ENCODE assay signal across 12 cellular contexts in the genomic region with DNA sequence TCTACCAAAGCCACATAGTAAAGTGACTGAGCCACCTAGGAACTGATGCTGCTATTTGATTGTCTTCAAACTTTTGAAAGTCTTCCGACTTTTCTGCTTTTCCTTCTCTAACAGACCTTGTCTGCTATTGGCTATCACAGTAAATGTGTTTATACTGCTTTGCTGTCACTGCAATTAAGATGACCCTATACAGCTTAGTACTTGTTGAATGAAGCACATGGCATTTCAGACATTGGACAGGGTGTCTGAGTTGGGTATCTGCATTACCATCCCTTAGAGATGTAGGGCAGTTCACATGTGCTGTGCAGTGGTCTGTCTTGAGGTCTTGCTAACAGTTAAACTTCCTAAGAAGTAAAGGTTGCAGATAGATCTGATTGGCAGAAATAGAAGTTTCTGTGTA. TPM values are rescaled to one million over a fixed set of nuclear protein-coding genes. Genes with fewer than 3 reads are reported as not detected.
DNase-seq lines count a peak whose midpoint lies in the region; ATAC-seq, FAIRE-seq and TF ChIP-seq lines count a peak whose summit lies in the region.
"Had no signal": no experiment of that assay in that cellular context is flagged by ENCODE, and none has a peak within 500 bp of the region (broad histone marks: within the 10 kb centered on the region; RNA-seq: fewer than 3 reads in every experiment).

No MANE protein-coding gene starts in this region.

- CTCF ChIA-PET in MCF 10A (lab: Yijun Ruan, JAX) (interaction anchor here (0.9 kb wide), 1 partner anchor 16 kb away, joined by 4 read pairs; no protein-coding TSS in a partner anchor), GM12878 (lab: Yijun Ruan, JAX) (interaction anchor here (0.5 kb wide), 1 partner anchor 255 kb away, joined by 3 read pairs; no protein-coding TSS in a partner anchor)

- no peak for TF ChIP-seq RAD21 in GM12878 (IDR thresholded peaks at IDR 0.05; ENCODE audit: insufficient read depth, low read depth, low read length)

- 0% methylated on average over 1 of the region's 1 CpG for WGBS in GM12878 (ENCODE audit: insufficient coverage, insufficient replicate concordance, low lambda C conversion rate, missing lambda C conversion rate)

- peak overlapping the region; percentile 88 for H3K4me3 Mint-ChIP-seq in MCF 10A (ENCODE audit: unreplicated experiment)

- peak; percentile 24 for ATAC-seq in GM12878
- no peak for ATAC-seq in Right ventricle myocardium superior (ENCODE audit: poor library complexity)
- ATAC-seq in left cardiac atrium, result no peak

- in situ Hi-C loops in GM12878 (cut with MboI), result no loop called here

- no peak for TF ChIP-seq CTCF in MCF 10A (IDR thresholded peaks at IDR 0.05; ENCODE audit: unreplicated experiment)
- TF ChIP-seq CTCF in breast epithelium (IDR thresholded peaks at IDR 0.05), result no peak
- no peak for TF ChIP-seq CTCF in NB4 (IDR thresholded peaks at IDR 0.05; ENCODE audit: low read depth, low read length)
- no peak for TF ChIP-seq CTCF in GM12878 (IDR thresholded peaks at IDR 0.05 in 2 of 3, conservative IDR thresholded peaks at IDR 0.05 in 1 of 3; ENCODE audit: control insufficient read depth in 2 of 3, extremely low read depth in 1 of 3, insufficient read depth in 1 of 3, low read depth in 3 of 3, low read length in 3 of 3)

- H3K36me3 ChIP-seq in breast epithelium (no peaks in the 10 kb centered on the region), GM12878 (ENCODE audit: control insufficient read depth in 2 of 2, insufficient read depth in 2 of 2, low read length in 1 of 2) (peaks cover 2 to 5% of the 10 kb centered on the region in 2 experiments; a peak in 3 of 4 replicates), subcutaneous abdominal adipose tissue (ENCODE audit: control insufficient read depth in 5 of 5, insufficient read depth in 5 of 5, low read length in 5 of 5) (peaks cover under 1 to 9% (median 8%) of the 10 kb centered on the region in 5 donors)

- no peak for TF ChIP-seq EP300 in GM12878 (IDR thresholded peaks at IDR 0.05; ENCODE audit: borderline replicate concordance in 1 of 2, control insufficient read depth in 1 of 2, low read depth in 2 of 2, low read length in 2 of 2)

- DNase-seq in MCF 10A (ENCODE audit: unreplicated experiment), result no peak
- no peak for DNase-seq in breast epithelium (ENCODE audit: low spot score in 2 of 2)
- peak; percentile 37 for DNase-seq in NB4 (ENCODE audit: low read depth)
- no peak for DNase-seq in GM12878 (ENCODE audit: low read depth, low spot score)
- no peak for DNase-seq in Right ventricle myocardium superior
- no peak for DNase-seq in substantia nigra (lab: John Stamatoyannopoulos, UW)
- no peak for DNase-seq in left cardiac atrium
- DNase-seq: AML-193; central memory CD4-positive, alpha-beta T cell; GDM1 had no signal

- no peaks in the 10 kb centered on the region for H3K27me3 Mint-ChIP-seq in MCF 10A (ENCODE audit: insufficient read depth, unreplicated experiment)

- H3K4me1 ChIP-seq in breast epithelium (peaks cover 0 to 9% of the 10 kb centered on the region in 2 donors), GM12878 (ENCODE audit: control insufficient read depth, insufficient read depth, low read length) (no peaks in the 10 kb centered on the region), subcutaneous abdominal adipose tissue (ENCODE audit: control insufficient read depth in 5 of 5, insufficient read depth in 5 of 5, low read length in 5 of 5) (peaks cover 0 to 49% (median 39%) of the 10 kb centered on the region in 5 donors)

- FAIRE-seq in GM12878 (lab: Jason Lieb, UNC), result no peak

- H3K9me3 ChIP-seq in breast epithelium, result no peaks in the 10 kb centered on the region
- no peaks in the 10 kb centered on the region for H3K9me3 ChIP-seq in GM12878 (replicated peaks; ENCODE audit: control insufficient read depth, insufficient read depth, low read length)
- H3K9me3 ChIP-seq in subcutaneous abdominal adipose tissue (ENCODE audit: control insufficient read depth in 5 of 5, low read length in 5 of 5), result peaks cover 0 to 3% (median 0%) of the 10 kb centered on the region in 5 donors

- H3K4me1 Mint-ChIP-seq in MCF 10A (ENCODE audit: insufficient read depth, unreplicated experiment), result peaks cover 33% of the 10 kb centered on the region

- H4K20me1 ChIP-seq in GM12878 (ENCODE audit: control insufficient read depth, insufficient read depth), result no peaks in the 10 kb centered on the region

- H3K27me3 ChIP-seq in breast epithelium (no peaks in the 10 kb centered on the region), GM12878 (replicated peaks in 1 of 2; ENCODE audit: control insufficient read depth in 2 of 2, insufficient read depth in 2 of 2, low read length in 1 of 2) (no peaks in the 10 kb centered on the region), subcutaneous abdominal adipose tissue (ENCODE audit: control insufficient read depth in 5 of 5, insufficient read depth in 4 of 5, low read length in 5 of 5) (no peaks in the 10 kb centered on the region)

- no peaks in the 10 kb centered on the region for H3K9me3 Mint-ChIP-seq in MCF 10A (ENCODE audit: unreplicated experiment)

- BruUV-seq in MCF 10A (replicated peaks; lab: Mats Ljungman, UMichigan), result no TSS peak
- BruUV-seq in GM12878 (replicated peaks; lab: Mats Ljungman, UMichigan), result no TSS peak

- H3K9ac ChIP-seq in GM12878 (ENCODE audit: control insufficient read depth, insufficient read depth, low read length) (no peak overlapping the region), subcutaneous abdominal adipose tissue (ENCODE audit: low read length in 5 of 5) (peak overlapping the region in 2 of 5 donors; percentile 35 to 44)

- intact Hi-C loops in MCF 10A (cut with micrococcal nuclease), result loop anchor here (5.0 kb wide), 1 partner anchor 76 kb away; no protein-coding TSS in a partner anchor
- intact Hi-C loops in breast epithelium (cut with DNase I; ENCODE audit: low total_unique reads), result no loop called here
- intact Hi-C loops in GM12878 (cut with micrococcal nuclease; ENCODE audit: unreplicated experiment), result loop anchor here (5.0 to 10.0 kb wide), 2 partner anchors 143 to 331 kb away; a partner anchor contains a TSS
- intact Hi-C loops in Right ventricle myocardium superior (cut with DNase I), result no loop called here
- intact Hi-C loops in left cardiac atrium (cut with DNase I), result no loop called here

- peaks cover 86% of the 10 kb centered on the region for H3K79me2 ChIP-seq in GM12878 (ENCODE audit: control insufficient read depth, insufficient read depth, low read length)

- H3K4me3 ChIP-seq in breast epithelium, result no peak overlapping the region
- peak overlapping the region; percentile 100 for H3K4me3 ChIP-seq in NB4 (ENCODE audit: low read depth, low read length)
- H3K4me3 ChIP-seq in GM12878, result peak overlapping the region; percentile 97
- H3K4me3 ChIP-seq in subcutaneous abdominal adipose tissue (ENCODE audit: low read depth in 1 of 5, low read length in 5 of 5), result no peak overlapping the region
- H3K4me3 ChIP-seq: lung had no signal

- TF ChIP-seq POLR2A in breast epithelium (IDR thresholded peaks at IDR 0.05) (no peak), NB4 (IDR thresholded peaks at IDR 0.05; ENCODE audit: extremely low read depth, insufficient read length) (no peak), GM12878 (IDR thresholded peaks at IDR 0.05; ENCODE audit: low read depth, low read length) (no peak)

- H3K27ac ChIP-seq in breast epithelium (no peak overlapping the region), GM12878 (ENCODE audit: control insufficient read depth, insufficient read depth) (no peak overlapping the region), subcutaneous abdominal adipose tissue (ENCODE audit: low read depth, low read length) (peak overlapping the region; percentile 34), substantia nigra (ENCODE audit: low read depth, low read length, poor library complexity, severe bottlenecking) (no peak overlapping the region)

- peaks cover 40% of the 10 kb centered on the region for H3K36me3 Mint-ChIP-seq in MCF 10A (ENCODE audit: insufficient read depth, unreplicated experiment)

- POLR2A ChIA-PET in MCF 10A (lab: Yijun Ruan, JAX) (interaction anchor here (6.9 kb wide), 1 partner anchor 28 kb away, joined by 79 read pairs; a partner anchor contains a TSS), GM12878 (lab: Charles Lee) (no interaction called here)

- H3K4me2 ChIP-seq in GM12878 (ENCODE audit: control insufficient read depth, insufficient read depth), result peak overlapping the region; percentile 66

- SMC1A ChIA-PET in GM12878 (lab: Charles Lee; ENCODE audit: uncharacterized antibody, unreplicated experiment), result no interaction called here

- no peak overlapping the region for H3K27ac Mint-ChIP-seq in MCF 10A (ENCODE audit: low read depth, unreplicated experiment)

- RAD21 ChIA-PET in GM12878 (lab: Charles Lee; ENCODE audit: unreplicated experiment), result no interaction called here

- H2AFZ ChIP-seq in GM12878 (ENCODE audit: control insufficient read depth, low read depth, low read length), result no peak overlapping the region

RNA-seq across cellular contexts. Expression of a gene that starts 3.6 kb away (rescaled TPM):
- total RNA-seq in MCF 10A (2022), result 100 and 160 TPM in 2 replicates
- 10 to 100 TPM; 55.1 to 67.8 (median 64.5) TPM for total RNA-seq in breast epithelium
- total RNA-seq in GM12878 (2013; cell fraction: nucleolus; rRNA removed), result 194 and 200 TPM in 2 replicates
- 88.6 and 109 TPM in 2 replicates for total RNA-seq in GM12878 (2014; rRNA removed)
- 139 and 142 TPM in 2 replicates for total RNA-seq in GM12878 (2014; rRNA removed; fragmentation: Illumina TruSeq; extraction: Trizol)
- 105 and 108 TPM in 2 replicates for total RNA-seq in GM12878 (2021)
- polyA plus RNA-seq in GM12878 (2011; ENCODE audit: low read depth), result 16.6 TPM
- polyA plus RNA-seq in GM12878 (2011; rRNA removed), result 153 and 179 TPM in 2 replicates
- 51.3 and 52.7 TPM in 2 replicates for polyA plus RNA-seq in GM12878 (2011; cell fraction: cytosol; rRNA removed)
- polyA plus RNA-seq in GM12878 (2011; cell fraction: nucleus; rRNA removed), result 56.8 and 68.2 TPM in 2 replicates
- 31.6 and 36.0 TPM in 2 replicates for polyA plus RNA-seq in GM12878 (2012)
- 84.4 and 103 TPM in 2 replicates for polyA plus RNA-seq in GM12878 (2014; fragmentation: Illumina TruSeq; extraction: Trizol)
- 10 to 100 TPM; 39.3 to 39.6 TPM for polyA plus RNA-seq in GM12878 (2014; fragmentation: Nextera tagmentation; extraction: Ambion mirVana)
- 61.8 and 67.4 TPM in 2 replicates for polyA plus RNA-seq in GM12878 (2014; rRNA removed)
- polyA plus RNA-seq in GM12878 (2016; fragmentation: Nextera tagmentation; extraction: Ambion mirVana), result 10 to 100 TPM; 75.6 to 79.5 TPM
- polyA minus RNA-seq in GM12878 (2011; rRNA and poly(A)+ RNA removed), result 142 and 381 TPM in 2 replicates
- polyA minus RNA-seq in GM12878 (2011; cell fraction: cytosol; rRNA and poly(A)+ RNA removed), result 43.3 and 92.1 TPM in 2 replicates
- polyA minus RNA-seq in GM12878 (2011; cell fraction: nucleus; rRNA and poly(A)+ RNA removed), result 51.5 and 60.6 TPM in 2 replicates
- 19.0 TPM for total RNA-seq in Right ventricle myocardium superior
- total RNA-seq in left cardiac atrium, result 10 to 100 TPM; 17.9 to 43.4 TPM

RNA-seq across cellular contexts. Expression of a gene that starts 27.9 kb away (rescaled TPM):
- total RNA-seq in MCF 10A (2022) (10.4 and 13.4 TPM in 2 replicates), breast epithelium (10 to 100 TPM in 2 of 3 donors, 1 to 10 TPM in 1; 8.5 to 18.1 (median 13.8) TPM), GM12878 (2014; rRNA removed) (16.0 and 18.2 TPM in 2 replicates), GM12878 (2014; rRNA removed; fragmentation: Illumina TruSeq; extraction: Trizol) (15.3 and 19.5 TPM in 2 replicates), GM12878 (2021) (14.7 and 15.7 TPM in 2 replicates), Right ventricle myocardium superior (22.2 TPM), left cardiac atrium (10 to 100 TPM; 14.3 to 16.0 TPM)
- 37.9 and 38.3 TPM in 2 replicates for total RNA-seq in GM12878 (2013; cell fraction: nucleolus; rRNA removed)
- 5.8 TPM for polyA plus RNA-seq in GM12878 (2011; ENCODE audit: low read depth)
- polyA plus RNA-seq in GM12878 (2011; rRNA removed) (19.3 and 30.0 TPM in 2 replicates), GM12878 (2014; fragmentation: Illumina TruSeq; extraction: Trizol) (13.1 and 14.0 TPM in 2 replicates), GM12878 (2014; fragmentation: Nextera tagmentation; extraction: Ambion mirVana) (10 to 100 TPM; 18.1 to 23.0 TPM), GM12878 (2014; rRNA removed) (10.4 and 12.8 TPM in 2 replicates), GM12878 (2016; fragmentation: Nextera tagmentation; extraction: Ambion mirVana) (10 to 100 TPM; 23.2 to 23.7 TPM)
- polyA plus RNA-seq in GM12878 (2011; cell fraction: cytosol; rRNA removed), result 8.3 and 9.4 TPM in 2 replicates
- 9.8 and 10.5 TPM in 2 replicates for polyA plus RNA-seq in GM12878 (2011; cell fraction: nucleus; rRNA removed)
- polyA plus RNA-seq in GM12878 (2012), result 9.2 and 10.5 TPM in 2 replicates
- 8.3 and 9.1 TPM in 2 replicates for polyA minus RNA-seq in GM12878 (2011; rRNA and poly(A)+ RNA removed)
- polyA minus RNA-seq in GM12878 (2011; cell fraction: cytosol; rRNA and poly(A)+ RNA removed), result 2.8 and 4.1 TPM in 2 replicates
- 11.1 and 15.4 TPM in 2 replicates for polyA minus RNA-seq in GM12878 (2011; cell fraction: nucleus; rRNA and poly(A)+ RNA removed)

Comparison
In these comparisons a context has a peak if more than half of its experiments do, and no peak if none do; other contexts are left out.
1. intact Hi-C loops: an anchor here in MCF 10A (5.0 kb wide) and GM12878 (5.0 to 10.0 kb wide); none called in breast epithelium, Right ventricle myocardium superior and left cardiac atrium.
2. H3K4me3 ChIP-seq: peak in NB4 (single experiment) and GM12878 (single experiment); none in breast epithelium (0 of 3) and subcutaneous abdominal adipose tissue (0 of 5).